ENCODE assay signal across 8 cellular contexts in genomic region chr10:11757820-11758463, GRCh38. TPM values are rescaled to one million over a fixed set of nuclear protein-coding genes. Genes with fewer than 3 reads are reported as not detected.
DNase-seq lines count a peak whose midpoint lies in the region; ATAC-seq and TF ChIP-seq lines count a peak whose summit lies in the region.

No MANE protein-coding gene starts in this region.

- peak; percentile 47 for DNase-seq in AG09319 (ENCODE audit: extremely low read depth, low read depth)
- peak; percentile 55 for DNase-seq in NCI-H2171 treated with DMSO at 0.1 percent for 48 hours (lab: John Stamatoyannopoulos, UW)
- DNase-seq in activated CD4-positive, CD25-positive, alpha-beta regulatory T cell treated with anti-CD3 and anti-CD28 coated beads, Interleukin-2, amount 50 U/mL, for 72 hours: peak; percentile 85
- DNase-seq in cerebellar cortex (ENCODE audit: low spot score): peak; percentile 74
- peak; percentile 86 for DNase-seq in left lobe of liver (ENCODE audit: low spot score)
- peak; percentile 87 to 90 for DNase-seq in stimulated activated CD4-positive, alpha-beta T cell treated with anti-CD3 and anti-CD28 coated beads, Interleukin-2, amount 100 ng/mL, for 24 hours

- peak; percentile 94 for TF ChIP-seq CTCF in AG09319 (IDR thresholded peaks at IDR 0.05; ENCODE audit: low read depth, low read length)

- ATAC-seq in GM18867 (IDR thresholded peaks at IDR 0.05; ENCODE audit: unreplicated experiment) (peak; percentile 96), HG03066 (IDR thresholded peaks at IDR 0.05; ENCODE audit: low read depth, unreplicated experiment) (peak; percentile 96), left lobe of liver (peak; percentile 90)

RNA-seq across cellular contexts. Expression of gene ECHDC3, which starts 15.8 kb away (rescaled TPM):
- total RNA-seq in left lobe of liver: 137 TPM

Comparison
In these comparisons a context has a peak if more than half of its experiments do, and no peak if none do; other contexts are left out.
1. Peak in every context shown above with its lines: DNase-seq and ATAC-seq.